26 cellular contexts compared by ENCODE assay signal in genomic region chrX:581717-582116, GRCh38. TPM values are rescaled to one million over a fixed set of nuclear protein-coding genes. Genes with fewer than 3 reads are reported as not detected.
"Had no signal": no experiment of that assay in that cellular context is flagged by ENCODE, and none has a peak within 500 bp of the region (broad histone marks: within the 10 kb centered on the region; RNA-seq: fewer than 3 reads in every experiment).

No MANE protein-coding gene starts in this region.

- H3K4me3 Mint-ChIP-seq: naive thymus-derived CD8-positive, alpha-beta T cell; stimulated activated naive B cell treated with anti-CD40 and anti-IgM and Interleukin-4, amounts not matched to agents 10 μg/mL and 1 μg/mL and 100 μg/mL, for 72 hours; stimulated activated naive CD8-positive, alpha-beta T cell treated with anti-CD3 and anti-CD28 coated beads, Interleukin-15, amount 100 ng/mL, for 72 hours had no signal

- H3K27me3 ChIP-seq: gastrocnemius medialis, heart right ventricle, neutrophil, right atrium auricular region, sigmoid colon, testis, transverse colon had no signal

- H3K36me3 ChIP-seq: gastrocnemius medialis, heart right ventricle, neutrophil, right atrium auricular region, sigmoid colon, transverse colon had no signal

- H3K4me3 ChIP-seq: gastrocnemius medialis, heart right ventricle, right atrium auricular region, sigmoid colon, skin epidermis, testis, transverse colon had no signal

- H3K27ac Mint-ChIP-seq: naive thymus-derived CD8-positive, alpha-beta T cell; stimulated activated naive B cell treated with anti-CD40 and anti-IgM and Interleukin-4, amounts not matched to agents 10 μg/mL and 1 μg/mL and 100 μg/mL, for 72 hours; stimulated activated naive CD8-positive, alpha-beta T cell treated with anti-CD3 and anti-CD28 coated beads, Interleukin-15, amount 100 ng/mL, for 72 hours had no signal

- H3K27ac ChIP-seq: gastrocnemius medialis, heart right ventricle, neutrophil, right atrium auricular region, sigmoid colon, skin epidermis, testis, transverse colon had no signal

- H3K4me1 Mint-ChIP-seq: naive thymus-derived CD8-positive, alpha-beta T cell; stimulated activated naive B cell treated with anti-CD40 and anti-IgM and Interleukin-4, amounts not matched to agents 10 μg/mL and 1 μg/mL and 100 μg/mL, for 72 hours; stimulated activated naive CD8-positive, alpha-beta T cell treated with anti-CD3 and anti-CD28 coated beads, Interleukin-15, amount 100 ng/mL, for 72 hours had no signal

- H3K4me1 ChIP-seq: gastrocnemius medialis, heart right ventricle, right atrium auricular region, sigmoid colon, testis, transverse colon had no signal

- H3K36me3 Mint-ChIP-seq: naive thymus-derived CD8-positive, alpha-beta T cell; stimulated activated naive B cell treated with anti-CD40 and anti-IgM and Interleukin-4, amounts not matched to agents 10 μg/mL and 1 μg/mL and 100 μg/mL, for 72 hours had no signal

- H3K9me3 ChIP-seq: gastrocnemius medialis, neutrophil, testis, transverse colon had no signal

- DNase-seq: effector memory CD4-positive, alpha-beta T cell; gastrocnemius medialis; heart right ventricle; hypothalamus; islet precursor cell; mammary epithelial cell; posterior cingulate gyrus; sigmoid colon; stimulated activated CD4-positive, alpha-beta T cell treated with anti-CD3 and anti-CD28 coated beads, Interleukin-2, amount 100 ng/mL, for 24 hours; stimulated activated CD4-positive, alpha-beta T cell treated with anti-CD3 and anti-CD28 coated beads, Interleukin-4, amount 100 ng/mL, for 4 hours; stimulated activated naive B cell treated with anti-CD40 and anti-IgM and Interleukin-4, amounts not matched to agents 10 μg/mL and 1 μg/mL and 100 μg/mL, for 72 hours; stimulated activated naive CD8-positive, alpha-beta T cell treated with anti-CD3 and anti-CD28 coated beads, Interleukin-15, amount 100 ng/mL, for 72 hours; testis; transverse colon had no signal

RNA-seq across cellular contexts. Expression of gene SHOX, which starts 48.9 kb away (rescaled TPM):
- total RNA-seq: esophagus mucosa; fibroblast of lung; fibroblast of villous mesenchyme; heart right ventricle; left lobe of liver; mammary epithelial cell; mononuclear cell; naive thymus-derived CD8-positive, alpha-beta T cell; pulmonary artery endothelial cell; right atrium auricular region; ureter had no signal
- polyA plus RNA-seq: fibroblast of lung; heart right ventricle; mammary epithelial cell; naive thymus-derived CD8-positive, alpha-beta T cell; neural cell had no signal
